8 cellular contexts compared by ENCODE assay signal in genomic region chr11:46360878-46361277, GRCh38. TPM values are rescaled to one million over a fixed set of nuclear protein-coding genes. Genes with fewer than 3 reads are reported as not detected.
DNase-seq lines count a peak whose midpoint lies in the region; ATAC-seq and TF ChIP-seq lines count a peak whose summit lies in the region.

No MANE protein-coding gene starts in this region.

- peak overlapping the region; percentile 74 for H3K4me2 ChIP-seq in parathyroid adenoma (ENCODE audit: low read length)

- H3K36me3 ChIP-seq in parathyroid adenoma (ENCODE audit: control insufficient read depth, insufficient read depth, low read length), result no peaks in the 10 kb centered on the region

- H3K27me3 ChIP-seq in parathyroid adenoma (ENCODE audit: control insufficient read depth, insufficient read depth, low read length), result no peaks in the 10 kb centered on the region

- H3K4me1 ChIP-seq in parathyroid adenoma, result peaks cover 35% of the 10 kb centered on the region

- no peaks in the 10 kb centered on the region for H3K27me3 Mint-ChIP-seq in central memory CD8-positive, alpha-beta T cell

- H3K4me1 Mint-ChIP-seq in central memory CD8-positive, alpha-beta T cell, result peaks cover 67% of the 10 kb centered on the region

- no peak for DNase-seq in central memory CD8-positive, alpha-beta T cell (ENCODE audit: low spot score in 2 of 2)
- DNase-seq in NCI-H524 treated with DMSO at 0.1 percent for 48 hours (lab: John Stamatoyannopoulos, UW) (no peak), posterior vena cava (ENCODE audit: low spot score) (no peak), EL (no peak), NCI-H345 (lab: John Stamatoyannopoulos, UW) (no peak)

- peak overlapping the region; percentile 29 for H3K4me3 ChIP-seq in parathyroid adenoma (ENCODE audit: low read depth, low read length)

- ATAC-seq in GM18517 (IDR thresholded peaks at IDR 0.05; ENCODE audit: unreplicated experiment), result peak; percentile 12
- peak; percentile 6 for ATAC-seq in HG03565 (IDR thresholded peaks at IDR 0.05; ENCODE audit: unreplicated experiment)
- peak; percentile 55 for ATAC-seq in central memory CD8-positive, alpha-beta T cell (replicated peaks; ENCODE audit: extremely low read depth, poor library complexity, severe bottlenecking)

- intact Hi-C loops in posterior vena cava (cut with DNase I), result no loop called here

- peak overlapping the region; percentile 97 for H3K27ac ChIP-seq in parathyroid adenoma

- peaks cover 22% of the 10 kb centered on the region for H3K36me3 Mint-ChIP-seq in central memory CD8-positive, alpha-beta T cell (ENCODE audit: insufficient read depth)

- H3K9me3 ChIP-seq in parathyroid adenoma (ENCODE audit: control insufficient read depth, low read length), result no peaks in the 10 kb centered on the region

- peak overlapping the region; percentile 81 for H3K4me3 Mint-ChIP-seq in central memory CD8-positive, alpha-beta T cell

- TF ChIP-seq CTCF in parathyroid adenoma (IDR thresholded peaks at IDR 0.05), result no peak

- H3K9me3 Mint-ChIP-seq in central memory CD8-positive, alpha-beta T cell, result no peaks in the 10 kb centered on the region

- H3K79me2 ChIP-seq in parathyroid adenoma, result peaks cover 20% of the 10 kb centered on the region

- peak overlapping the region; percentile 87 for H3K27ac Mint-ChIP-seq in central memory CD8-positive, alpha-beta T cell (ENCODE audit: low read depth)

- peak overlapping the region; percentile 73 for H2AFZ ChIP-seq in parathyroid adenoma

- no peak overlapping the region for H3K9ac ChIP-seq in parathyroid adenoma

RNA-seq across cellular contexts. Expression of gene DGKZ, which starts 13.6 kb away (rescaled TPM):
- total RNA-seq in posterior vena cava, result 10 to 100 TPM; 38.5 to 41.2 TPM

RNA-seq across cellular contexts. Expression of gene MDK, which starts 20.6 kb away (rescaled TPM):
- total RNA-seq in posterior vena cava, result 10 to 100 TPM; 16.6 to 28.9 TPM

RNA-seq across cellular contexts. Expression of gene CHRM4, which starts 30.7 kb away (rescaled TPM):
- total RNA-seq in posterior vena cava, result not detected
